In the genomic region with DNA sequence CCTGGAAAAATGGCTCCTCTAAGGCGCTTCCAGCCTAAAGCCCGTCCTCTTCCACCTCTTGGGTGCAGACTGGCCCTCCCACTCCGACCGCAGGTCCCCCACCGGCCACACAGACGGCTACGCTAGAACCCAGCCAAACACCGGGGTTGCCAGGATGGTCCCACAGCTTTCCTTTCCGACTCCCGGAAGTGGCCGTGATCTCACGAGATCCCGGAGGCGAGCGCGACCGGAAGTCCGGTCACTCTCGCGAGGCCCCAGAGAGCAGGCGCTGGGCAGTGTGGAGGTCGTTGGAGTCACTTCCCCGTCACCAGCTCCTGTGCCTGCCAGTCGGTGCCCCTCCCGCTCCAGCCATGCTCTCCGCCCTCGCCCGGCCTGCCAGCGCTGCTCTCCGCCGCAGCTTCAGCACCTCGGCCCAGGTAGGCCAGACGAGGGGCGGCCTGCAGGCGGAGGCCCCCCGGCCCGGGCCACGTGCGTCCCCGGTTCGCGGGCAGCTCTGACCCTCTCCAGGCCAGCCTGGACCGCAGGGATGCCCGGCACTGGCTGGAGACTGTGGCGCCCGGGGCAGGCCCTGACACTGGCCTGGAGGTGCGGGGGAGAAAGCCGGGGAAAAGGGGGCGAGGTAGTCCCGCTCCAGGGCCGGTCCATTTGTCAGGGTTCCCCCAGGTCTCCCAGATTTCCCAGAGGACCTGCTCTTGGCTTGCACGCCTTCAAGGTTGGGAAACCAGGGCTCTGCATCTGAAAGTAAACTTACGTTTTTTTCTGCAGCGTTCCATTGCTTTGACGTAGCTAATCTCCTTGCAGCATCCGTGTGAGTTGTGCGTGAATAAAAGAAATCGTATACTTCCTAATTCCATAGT, we compare ENCODE assay signal across 8 cellular contexts. TPM values are rescaled to one million over a fixed set of nuclear protein-coding genes. Genes with fewer than 3 reads are reported as not detected.
DNase-seq lines count a peak whose midpoint lies in the region; ATAC-seq and TF ChIP-seq lines count a peak whose summit lies in the region.

A gene with protein sequence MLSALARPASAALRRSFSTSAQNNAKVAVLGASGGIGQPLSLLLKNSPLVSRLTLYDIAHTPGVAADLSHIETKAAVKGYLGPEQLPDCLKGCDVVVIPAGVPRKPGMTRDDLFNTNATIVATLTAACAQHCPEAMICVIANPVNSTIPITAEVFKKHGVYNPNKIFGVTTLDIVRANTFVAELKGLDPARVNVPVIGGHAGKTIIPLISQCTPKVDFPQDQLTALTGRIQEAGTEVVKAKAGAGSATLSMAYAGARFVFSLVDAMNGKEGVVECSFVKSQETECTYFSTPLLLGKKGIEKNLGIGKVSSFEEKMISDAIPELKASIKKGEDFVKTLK (plus strand): TSS at position 296 of the 857 bp plus-strand sequence. CDS start 55 bp downstream, at position 351.
A gene with protein sequence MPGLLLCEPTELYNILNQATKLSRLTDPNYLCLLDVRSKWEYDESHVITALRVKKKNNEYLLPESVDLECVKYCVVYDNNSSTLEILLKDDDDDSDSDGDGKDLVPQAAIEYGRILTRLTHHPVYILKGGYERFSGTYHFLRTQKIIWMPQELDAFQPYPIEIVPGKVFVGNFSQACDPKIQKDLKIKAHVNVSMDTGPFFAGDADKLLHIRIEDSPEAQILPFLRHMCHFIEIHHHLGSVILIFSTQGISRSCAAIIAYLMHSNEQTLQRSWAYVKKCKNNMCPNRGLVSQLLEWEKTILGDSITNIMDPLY (minus strand): TSS at position 190 of the 857 bp plus-strand sequence. CDS start 17,477 bp downstream, outside the sequence.

- no peaks in the 10 kb centered on the region for H3K4me1 ChIP-seq in BE2C

- H3K27me3 ChIP-seq in BE2C: no peaks in the 10 kb centered on the region
- no peaks in the 10 kb centered on the region for H3K27me3 ChIP-seq in kidney epithelial cell (ENCODE audit: control insufficient read depth, insufficient read depth, low read length)

- POLR2A ChIA-PET in activated CD4-positive, alpha-beta T cell treated with anti-CD3 and anti-CD28 coated beads for 36 hours (lab: Charles Lee): interaction anchor here (1.0 kb wide), 1 partner anchor 91 kb away, joined by 3 read pairs; no protein-coding TSS in a partner anchor

- peak within 1 kb of the TSS; percentile 92 for H3K4me3 Mint-ChIP-seq in activated CD4-positive, alpha-beta T cell treated with anti-CD3 and anti-CD28 coated beads for 36 hours
- H3K4me3 Mint-ChIP-seq in chondrocyte (ENCODE audit: unreplicated experiment): peak within 1 kb of the TSS; percentile 92

- peak; percentile 94 for ATAC-seq in HG03439 (IDR thresholded peaks at IDR 0.05; ENCODE audit: unreplicated experiment)
- ATAC-seq in activated CD4-positive, alpha-beta T cell treated with anti-CD3 and anti-CD28 coated beads for 36 hours: peak; percentile 96

- H3K9me3 ChIP-seq in BE2C: no peaks in the 10 kb centered on the region

- no peaks in the 10 kb centered on the region for H3K9me3 Mint-ChIP-seq in activated CD4-positive, alpha-beta T cell treated with anti-CD3 and anti-CD28 coated beads for 36 hours (ENCODE audit: low read depth)
- no peaks in the 10 kb centered on the region for H3K9me3 Mint-ChIP-seq in chondrocyte (ENCODE audit: low read depth)

- DNase-seq in BE2C (peak; percentile 96), GM19238 (ENCODE audit: insufficient read length, low spot score) (peak; percentile 94), NCI-H510A (lab: John Stamatoyannopoulos, UW) (peak; percentile 80), chondrocyte (ENCODE audit: low spot score) (peak; percentile 98), kidney epithelial cell (ENCODE audit: low read depth) (peak; percentile 83)
- DNase-seq in activated CD4-positive, alpha-beta T cell treated with anti-CD3 and anti-CD28 coated beads for 36 hours: peak; percentile 95
- DNase-seq in stimulated activated CD4-positive, alpha-beta T cell treated with anti-CD3 and anti-CD28 coated beads, Interleukin-15, amount 100 ng/mL, for 24 hours: peak; percentile 95

- H3K36me3 ChIP-seq in BE2C (peaks cover 14% of the 10 kb centered on the region), kidney epithelial cell (ENCODE audit: control insufficient read depth, insufficient read depth, low read length) (no peaks in the 10 kb centered on the region)

- H3K27me3 Mint-ChIP-seq in activated CD4-positive, alpha-beta T cell treated with anti-CD3 and anti-CD28 coated beads for 36 hours: no peaks in the 10 kb centered on the region
- no peaks in the 10 kb centered on the region for H3K27me3 Mint-ChIP-seq in chondrocyte (ENCODE audit: low read depth)

- H3K4me3 ChIP-seq in BE2C (ENCODE audit: low read depth, low read length) (peak within 1 kb of the TSS; percentile 100), kidney epithelial cell (ENCODE audit: low read depth, low read length) (peak within 1 kb of the TSS; percentile 79)

- H3K4me1 Mint-ChIP-seq in activated CD4-positive, alpha-beta T cell treated with anti-CD3 and anti-CD28 coated beads for 36 hours: peaks cover 43% of the 10 kb centered on the region
- peaks cover 26% of the 10 kb centered on the region for H3K4me1 Mint-ChIP-seq in chondrocyte (ENCODE audit: low read depth)

- peaks cover 44% of the 10 kb centered on the region for H3K36me3 Mint-ChIP-seq in activated CD4-positive, alpha-beta T cell treated with anti-CD3 and anti-CD28 coated beads for 36 hours (ENCODE audit: low read depth)
- peaks cover 3% of the 10 kb centered on the region for H3K36me3 Mint-ChIP-seq in chondrocyte (ENCODE audit: low read depth)

- peak within 1 kb of the TSS; percentile 97 for H3K27ac Mint-ChIP-seq in activated CD4-positive, alpha-beta T cell treated with anti-CD3 and anti-CD28 coated beads for 36 hours
- peak within 1 kb of the TSS; percentile 99 for H3K27ac Mint-ChIP-seq in chondrocyte (ENCODE audit: unreplicated experiment)

- no peak for TF ChIP-seq CTCF in BE2C (IDR thresholded peaks at IDR 0.05; ENCODE audit: low read depth, low read length)
- no peak for TF ChIP-seq CTCF in chondrocyte (IDR thresholded peaks at IDR 0.05)
- no peak for TF ChIP-seq CTCF in kidney epithelial cell (IDR thresholded peaks at IDR 0.05; ENCODE audit: insufficient read depth, low read length, poor library complexity, severe bottlenecking)

- intact Hi-C loops in activated CD4-positive, alpha-beta T cell treated with anti-CD3 and anti-CD28 coated beads for 36 hours (cut with DNase I, micrococcal nuclease): loop anchor here (1.0 to 10.0 kb wide), 12 partner anchors 39 to 1796 kb away; a partner anchor contains a TSS

- CTCF ChIA-PET in activated CD4-positive, alpha-beta T cell treated with anti-CD3 and anti-CD28 coated beads for 36 hours (lab: Charles Lee): interaction anchor here (0.6 to 1.1 kb wide), 5 partner anchors 28 to 181 kb away, joined by 3 to 5 read pairs (median 4); no protein-coding TSS in a partner anchor

RNA-seq across cellular contexts. Expression of the first gene that starts in this region (rescaled TPM):
- polyA plus RNA-seq in BE2C (2012; ENCODE audit: insufficient read depth, insufficient read length, low read depth): 1,053 TPM
- total RNA-seq in activated CD4-positive, alpha-beta T cell treated with anti-CD3 and anti-CD28 coated beads for 36 hours: 100 to 1,000 TPM; 257 to 328 TPM
- total RNA-seq in chondrocyte: 116 to 119 TPM (median 119 TPM) in 3 replicates
- 109 and 112 TPM in 2 replicates for total RNA-seq in kidney epithelial cell

RNA-seq across cellular contexts. Expression of the second gene that starts in this region (rescaled TPM):
- 60.6 TPM for polyA plus RNA-seq in BE2C (2012; ENCODE audit: insufficient read depth, insufficient read length, low read depth)
- total RNA-seq in activated CD4-positive, alpha-beta T cell treated with anti-CD3 and anti-CD28 coated beads for 36 hours: 10 to 100 TPM; 47.5 to 50.5 TPM
- total RNA-seq in chondrocyte: 23.5 to 31.8 TPM (median 28.5 TPM) in 3 replicates
- total RNA-seq in kidney epithelial cell: 58.1 and 71.7 TPM in 2 replicates

Comparison
In these comparisons a context has a peak if more than half of its experiments do, and no peak if none do; other contexts are left out.
1. Peak in every context shown above with its lines: DNase-seq, ATAC-seq and H3K4me3 ChIP-seq.